In the genomic region with DNA sequence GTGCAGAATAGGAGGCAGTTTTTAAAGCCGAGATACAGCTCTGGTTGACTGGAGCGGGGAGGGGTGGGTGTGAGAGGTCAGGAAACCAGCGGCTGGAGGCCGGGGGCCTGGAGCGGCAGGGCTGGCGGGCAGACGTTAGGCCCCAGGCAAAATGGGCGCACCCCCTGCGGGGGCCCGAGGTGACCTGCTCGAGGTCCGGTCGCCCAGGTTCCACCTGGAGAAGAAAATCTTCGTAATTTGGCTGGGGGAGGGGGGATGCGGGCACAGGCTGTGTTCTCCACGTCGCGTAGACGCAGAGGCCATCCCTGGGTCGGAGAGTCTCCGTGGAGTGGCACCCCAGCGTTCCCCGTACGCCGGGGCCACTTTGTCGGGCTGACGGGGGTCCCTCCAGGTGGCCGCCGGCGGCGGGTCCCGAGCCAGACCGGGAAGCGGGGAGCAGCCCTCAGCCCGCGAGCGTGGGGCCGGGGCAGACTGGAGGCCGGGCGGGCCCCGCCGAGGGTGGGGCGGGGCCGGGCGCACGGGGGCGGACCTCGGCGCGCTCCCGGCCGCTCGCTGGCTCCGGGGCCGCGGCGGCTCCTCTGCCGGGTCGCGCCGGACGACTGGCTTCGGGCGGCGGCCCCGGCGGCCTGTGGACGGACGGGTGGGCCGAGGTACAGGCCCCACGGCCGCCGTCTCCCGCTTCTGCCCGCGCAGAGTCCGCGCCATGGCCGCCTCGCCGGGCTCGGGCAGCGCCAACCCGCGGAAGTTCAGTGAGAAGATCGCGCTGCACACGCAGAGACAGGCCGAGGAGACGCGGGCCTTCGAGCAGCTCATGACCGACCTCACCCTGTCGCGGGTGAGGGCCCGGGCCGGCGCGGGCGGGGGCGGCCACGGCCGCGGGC, we compare ENCODE assay signal across 8 cellular contexts. TPM values are rescaled to one million over a fixed set of nuclear protein-coding genes. Genes with fewer than 3 reads are reported as not detected.
DNase-seq lines count a peak whose midpoint lies in the region; ATAC-seq, FAIRE-seq and TF ChIP-seq lines count a peak whose summit lies in the region.

A gene with protein sequence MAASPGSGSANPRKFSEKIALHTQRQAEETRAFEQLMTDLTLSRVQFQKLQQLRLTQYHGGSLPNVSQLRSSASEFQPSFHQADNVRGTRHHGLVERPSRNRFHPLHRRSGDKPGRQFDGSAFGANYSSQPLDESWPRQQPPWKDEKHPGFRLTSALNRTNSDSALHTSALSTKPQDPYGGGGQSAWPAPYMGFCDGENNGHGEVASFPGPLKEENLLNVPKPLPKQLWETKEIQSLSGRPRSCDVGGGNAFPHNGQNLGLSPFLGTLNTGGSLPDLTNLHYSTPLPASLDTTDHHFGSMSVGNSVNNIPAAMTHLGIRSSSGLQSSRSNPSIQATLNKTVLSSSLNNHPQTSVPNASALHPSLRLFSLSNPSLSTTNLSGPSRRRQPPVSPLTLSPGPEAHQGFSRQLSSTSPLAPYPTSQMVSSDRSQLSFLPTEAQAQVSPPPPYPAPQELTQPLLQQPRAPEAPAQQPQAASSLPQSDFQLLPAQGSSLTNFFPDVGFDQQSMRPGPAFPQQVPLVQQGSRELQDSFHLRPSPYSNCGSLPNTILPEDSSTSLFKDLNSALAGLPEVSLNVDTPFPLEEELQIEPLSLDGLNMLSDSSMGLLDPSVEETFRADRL (plus strand): TSS at position 555 of the 881 bp plus-strand sequence. CDS start 149 bp downstream, at position 704.

- peaks cover 3% of the 10 kb centered on the region; the same call in 1 of the 2 replicates for H3F3A ChIP-seq in GM23338 (replicated peaks; ENCODE audit: low read depth)

- H3K4me2 ChIP-seq in GM23338 = peak within 1 kb of the TSS; percentile 95

- peak within 1 kb of the TSS; percentile 97 for H2AFZ ChIP-seq in GM23338

- H3K27ac ChIP-seq in GM23338 (ENCODE audit: low read depth) = no peak within 1 kb of the TSS
- H3K27ac ChIP-seq in WERI-Rb-1 = peak within 1 kb of the TSS; percentile 84

- peaks cover 34% of the 10 kb centered on the region for H3K27me3 Mint-ChIP-seq in GM23338 (ENCODE audit: insufficient read depth, low read depth, poor library complexity)

- H3K4me1 Mint-ChIP-seq in GM23338 = peaks cover 7% of the 10 kb centered on the region

- H3K27me3 ChIP-seq in GM23338 (ENCODE audit: insufficient read depth) (peaks cover 51% of the 10 kb centered on the region), WERI-Rb-1 (ENCODE audit: insufficient read depth, low read depth, severe bottlenecking) (no peaks in the 10 kb centered on the region), bronchial epithelial cell (ENCODE audit: control insufficient read depth, insufficient read depth, low read length) (no peaks in the 10 kb centered on the region)

- 0 out of 3 replicates have a peak, but pooled peaks cover 3% of the 10 kb centered on the region for H3K9me3 Mint-ChIP-seq in GM23338

- H4K20me1 ChIP-seq in GM23338 (replicated peaks; ENCODE audit: insufficient read depth) = peaks cover 8% of the 10 kb centered on the region; the same call in 1 of the 2 replicates

- peak; percentile 13 for TF ChIP-seq CTCF in GM12865 (IDR thresholded peaks at IDR 0.05; ENCODE audit: insufficient read depth, low read depth, low read length, missing control alignments)
- peak in 1 of 2 experiments; percentile 22; a peak in 1 of 4 replicates for TF ChIP-seq CTCF in GM23338 (conservative IDR thresholded peaks at IDR 0.05; ENCODE audit: low read depth in 2 of 2)
- 0 out of 2 replicates have a peak, but pooled peaks have one; percentile 20 for TF ChIP-seq CTCF in WERI-Rb-1 (IDR thresholded peaks at IDR 0.05; ENCODE audit: low read depth, low read length)
- TF ChIP-seq CTCF in bronchial epithelial cell (IDR thresholded peaks at IDR 0.05; ENCODE audit: insufficient read depth, low read length, severe bottlenecking) = peak; percentile 31

- H3K27ac Mint-ChIP-seq in GM23338 = no peak within 1 kb of the TSS

- no peaks in the 10 kb centered on the region for H3K79me2 ChIP-seq in GM23338 (replicated peaks; ENCODE audit: insufficient read depth)

- H3K9me3 ChIP-seq in WERI-Rb-1 (ENCODE audit: severe bottlenecking) = no peaks in the 10 kb centered on the region

- no peaks in the 10 kb centered on the region for H3K36me3 ChIP-seq in GM23338 (ENCODE audit: insufficient read depth)
- H3K36me3 ChIP-seq in WERI-Rb-1 = no peaks in the 10 kb centered on the region
- H3K36me3 ChIP-seq in bronchial epithelial cell (ENCODE audit: control insufficient read depth, insufficient read depth, low read length) = no peaks in the 10 kb centered on the region

- no peak for FAIRE-seq in bronchial epithelial cell (lab: Jason Lieb, UNC)

- ATAC-seq in GM23338 = peak; percentile 81

- H3K4me3 ChIP-seq in GM12865 (ENCODE audit: low read depth, low read length) = peak within 1 kb of the TSS; percentile 81
- peak within 1 kb of the TSS; percentile 79 for H3K4me3 ChIP-seq in GM23338
- peak within 1 kb of the TSS; percentile 82 for H3K4me3 ChIP-seq in WERI-Rb-1 (ENCODE audit: low read depth, low read length)
- peak within 1 kb of the TSS; percentile 68 for H3K4me3 ChIP-seq in bronchial epithelial cell (ENCODE audit: low read depth, low read length)

- H3K4me3 Mint-ChIP-seq in GM23338 = peak within 1 kb of the TSS; percentile 80

- H3K36me3 Mint-ChIP-seq in GM23338 (ENCODE audit: low read depth) = no peaks in the 10 kb centered on the region; the same call in 2 of the 3 replicates

- H3K9me2 ChIP-seq in GM23338 (ENCODE audit: insufficient read depth) = peaks cover 4% of the 10 kb centered on the region; the same call in 1 of the 2 replicates

- DNase-seq in GM12865 (ENCODE audit: low read depth) (peak; percentile 71), GM23338 (ENCODE audit: low spot score) (peak; percentile 48), LHCN-M2 (ENCODE audit: low read depth) (peak; percentile 53), WERI-Rb-1 (peak; percentile 44), bronchial epithelial cell (ENCODE audit: low read depth) (peak; percentile 21), iris pigment epithelial cell (ENCODE audit: low read depth) (peak; percentile 62), middle frontal gyrus (ENCODE audit: extremely low spot score, low spot score) (no peak)
- DNase-seq in stimulated activated CD4-positive, alpha-beta T cell treated with anti-CD3 and anti-CD28 coated beads, Interleukin-12 subunit alpha, Interleukin-12 subunit beta, amount 100 ng/mL, for 4 hours = peak; percentile 55

- H3K4me1 ChIP-seq in GM23338 (ENCODE audit: insufficient read depth) = no peaks in the 10 kb centered on the region

RNA-seq across cellular contexts. Expression of the gene that starts here (rescaled TPM):
- total RNA-seq in GM23338 (2014; rRNA removed; shearing (Covaris generic)) = 3.8 and 6.5 TPM in 2 replicates
- polyA plus RNA-seq in GM23338 (2016; fragmentation: Nextera tagmentation; extraction: Ambion mirVana) = 1.2 and 2.8 TPM in 2 replicates
- 14.8 and 17.0 TPM in 2 replicates for total RNA-seq in LHCN-M2 (2014; rRNA removed)
- polyA plus RNA-seq in LHCN-M2 (2012) = 16.4 TPM
- 5.8 and 9.2 TPM in 2 replicates for total RNA-seq in bronchial epithelial cell
